1 cellular context compared by ENCODE assay signal in the genomic region with DNA sequence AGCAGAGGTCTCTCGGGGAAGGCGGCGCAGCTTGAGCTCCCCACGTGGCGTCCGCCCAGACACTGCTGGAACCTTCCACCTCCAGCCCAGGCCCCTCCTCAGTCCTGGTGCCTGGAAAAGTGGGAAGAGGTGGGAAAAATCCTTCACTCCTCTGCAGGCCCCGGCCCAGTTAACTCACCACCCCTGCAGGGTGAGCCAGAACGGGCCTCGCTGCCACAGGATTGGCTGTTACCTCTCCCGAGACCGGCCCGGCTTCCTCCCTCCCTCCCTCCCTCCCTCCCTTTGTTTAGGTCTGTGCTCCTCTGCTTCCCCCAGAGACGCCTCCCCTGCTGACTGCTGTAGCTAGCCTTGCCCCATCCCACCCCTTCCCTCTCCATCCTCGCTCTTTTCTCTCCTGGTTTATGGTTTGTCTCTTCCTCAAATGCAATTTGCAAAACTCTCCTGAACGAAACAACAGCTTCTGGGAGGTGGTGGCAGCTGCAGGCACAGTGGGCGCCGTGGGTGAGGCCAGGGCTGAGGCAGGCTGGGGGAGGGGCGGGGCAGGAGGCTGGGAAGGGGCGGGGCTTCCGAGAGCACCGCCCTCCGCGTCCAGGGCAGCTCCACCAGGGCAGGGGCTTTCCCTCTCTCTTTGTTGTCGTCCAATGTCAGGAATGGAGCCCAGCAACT.
TF ChIP-seq lines count a peak whose summit lies in the region.

No MANE protein-coding gene starts in this region.

TF ChIP-seq in WTC11, 78 proteins besides CTCF, POLR2A, EP300 and RAD21 (continued from another document):
- TF ChIP-seq PRDM15 (CRISPR knock-in tag; IDR thresholded peaks at IDR 0.05) (peak; percentile 14; the same call in 1 of the 2 replicates), E2F1 (CRISPR knock-in tag; IDR thresholded peaks at IDR 0.05) (0 out of 2 replicates have a peak, but pooled peaks have one; percentile 46), ETV6 (CRISPR knock-in tag; IDR thresholded peaks at IDR 0.05) (peak; percentile 68; the same call in 1 of the 2 replicates), HMGA2 (CRISPR knock-in tag; IDR thresholded peaks at IDR 0.05) (no peak), SP1 (CRISPR knock-in tag; conservative IDR thresholded peaks at IDR 0.05) (peak; percentile 39; the same call in 1 of the 2 replicates), HMGXB4 (CRISPR knock-in tag; IDR thresholded peaks at IDR 0.05) (no peak), JUN (CRISPR knock-in tag; IDR thresholded peaks at IDR 0.05) (no peak), SMAD3 (CRISPR knock-in tag; IDR thresholded peaks at IDR 0.05; ENCODE audit: borderline replicate concordance) (peak; percentile 88; the same call in 1 of the 2 replicates), TEAD4 (CRISPR knock-in tag; IDR thresholded peaks at IDR 0.05) (no peak), E2F4 (CRISPR knock-in tag; IDR thresholded peaks at IDR 0.05; ENCODE audit: borderline replicate concordance, low read depth) (no peak), MAX (CRISPR knock-in tag; IDR thresholded peaks at IDR 0.05) (peak; percentile 79; the same call in 1 of the 2 replicates), ZNF423 (CRISPR knock-in tag; IDR thresholded peaks at IDR 0.05) (no peak), NFE2L1 (CRISPR knock-in tag; IDR thresholded peaks at IDR 0.05) (peak; percentile 28; the same call in 1 of the 2 replicates)
- TF ChIP-seq, protein P1, sequence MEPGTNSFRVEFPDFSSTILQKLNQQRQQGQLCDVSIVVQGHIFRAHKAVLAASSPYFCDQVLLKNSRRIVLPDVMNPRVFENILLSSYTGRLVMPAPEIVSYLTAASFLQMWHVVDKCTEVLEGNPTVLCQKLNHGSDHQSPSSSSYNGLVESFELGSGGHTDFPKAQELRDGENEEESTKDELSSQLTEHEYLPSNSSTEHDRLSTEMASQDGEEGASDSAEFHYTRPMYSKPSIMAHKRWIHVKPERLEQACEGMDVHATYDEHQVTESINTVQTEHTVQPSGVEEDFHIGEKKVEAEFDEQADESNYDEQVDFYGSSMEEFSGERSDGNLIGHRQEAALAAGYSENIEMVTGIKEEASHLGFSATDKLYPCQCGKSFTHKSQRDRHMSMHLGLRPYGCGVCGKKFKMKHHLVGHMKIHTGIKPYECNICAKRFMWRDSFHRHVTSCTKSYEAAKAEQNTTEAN (CRISPR knock-in tag; IDR thresholded peaks at IDR 0.05), result 0 out of 2 replicates have a peak, but pooled peaks have one; percentile 65
